In the genomic region with DNA sequence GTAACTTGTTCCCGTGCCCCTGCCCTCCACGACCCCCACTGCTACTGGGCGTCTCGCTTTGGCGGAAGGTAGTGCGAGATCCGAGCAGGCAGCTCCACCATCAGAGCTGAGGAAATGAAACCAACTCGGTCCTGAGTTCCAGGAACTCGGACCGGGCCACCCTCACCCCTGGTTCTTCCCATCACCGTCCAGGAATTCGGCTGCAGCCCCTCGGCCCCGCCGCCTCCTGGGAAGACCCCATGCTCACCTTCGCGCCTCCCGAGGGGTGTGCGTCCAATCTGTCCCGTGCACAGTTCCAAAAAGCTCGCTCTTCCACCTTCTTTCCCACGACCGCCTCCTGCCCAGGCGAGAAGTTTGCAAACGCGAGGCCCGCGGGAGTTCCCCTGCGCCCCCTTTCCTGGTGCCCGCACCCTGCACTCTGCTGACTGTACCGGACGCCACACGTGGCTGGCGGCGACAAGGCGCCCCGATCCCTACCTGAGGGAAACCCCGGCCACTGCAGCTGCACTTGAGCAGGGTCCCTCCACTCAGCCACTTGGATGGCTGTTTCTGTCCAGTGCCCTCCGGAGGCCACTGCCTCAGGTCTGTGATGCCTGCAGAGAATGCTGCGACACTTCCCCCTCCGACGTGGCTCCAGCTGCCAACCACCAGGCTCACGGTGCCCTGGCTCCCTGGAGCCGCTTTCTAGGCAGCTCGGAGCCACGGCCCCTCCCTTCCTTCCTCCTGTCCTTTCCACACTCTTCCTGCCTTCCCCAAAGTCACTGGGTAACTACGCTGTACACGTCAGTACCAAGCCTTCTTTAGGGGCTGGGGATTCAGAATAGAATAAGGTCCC, we compare ENCODE assay signal across 8 cellular contexts. TPM values are rescaled to one million over a fixed set of nuclear protein-coding genes. Genes with fewer than 3 reads are reported as not detected.
DNase-seq lines count a peak whose midpoint lies in the region; ATAC-seq and TF ChIP-seq lines count a peak whose summit lies in the region.

A gene (minus strand): TSS at position 657 of the 835 bp plus-strand sequence. CDS start 5,105 bp downstream, outside the sequence.

- WGBS in trophoblast cell (ENCODE audit: extremely low coverage, insufficient coverage, insufficient read length): no CpG with 5 or more reads among the region's 48 CpGs

- no peak within 1 kb of the TSS for H2BK120ac ChIP-seq in trophoblast cell (ENCODE audit: insufficient read depth, low read length, poor library complexity)

- peaks cover 50% of the 10 kb centered on the region for H3K4me1 Mint-ChIP-seq in activated T-helper 2 cell treated with anti-CD3 and anti-CD28 coated beads, Interferon-gamma antibody, Interleukin-2, Interleukin-4, amounts not matched to agents 10 μg/mL and 5 μg/mL and 100 μg/mL, durations not matched to agents 14 hours and 24 hours and 36 hours (ENCODE audit: low read depth)

- ATAC-seq in GM18508 (IDR thresholded peaks at IDR 0.05; ENCODE audit: insufficient read depth, unreplicated experiment) (peak; percentile 21), HG03097 (IDR thresholded peaks at IDR 0.05; ENCODE audit: low FRiP score, unreplicated experiment) (peak; percentile 51), upper lobe of right lung (peak; percentile 84)

- H3K9ac ChIP-seq in trophoblast cell (ENCODE audit: low read length): no peak within 1 kb of the TSS

- no peak within 1 kb of the TSS for H4K8ac ChIP-seq in trophoblast cell (ENCODE audit: low read depth, low read length)

- H3K27me3 ChIP-seq in Peyer's patch (no peaks in the 10 kb centered on the region), trophoblast cell (ENCODE audit: insufficient read depth, low read length) (no peaks in the 10 kb centered on the region), upper lobe of right lung (no peaks in the 10 kb centered on the region)

- no peaks in the 10 kb centered on the region for H3K79me2 ChIP-seq in trophoblast cell (ENCODE audit: control insufficient read depth, insufficient read depth, low read length, poor library complexity)

- H2BK5ac ChIP-seq in trophoblast cell (ENCODE audit: low read depth, low read length, poor library complexity): no peak within 1 kb of the TSS

- no peaks in the 10 kb centered on the region for H3K79me1 ChIP-seq in trophoblast cell (ENCODE audit: low read length)

- no peak within 1 kb of the TSS for H4K91ac ChIP-seq in trophoblast cell (ENCODE audit: low read depth, low read length)

- no peak within 1 kb of the TSS for H2AFZ ChIP-seq in trophoblast cell (ENCODE audit: insufficient read depth, low read length, poor library complexity)

- no peaks in the 10 kb centered on the region for H3K27me3 Mint-ChIP-seq in activated T-helper 2 cell treated with anti-CD3 and anti-CD28 coated beads, Interferon-gamma antibody, Interleukin-2, Interleukin-4, amounts not matched to agents 10 μg/mL and 5 μg/mL and 100 μg/mL, durations not matched to agents 14 hours and 24 hours and 36 hours (ENCODE audit: low read depth)

- H3K9me3 Mint-ChIP-seq in activated T-helper 2 cell treated with anti-CD3 and anti-CD28 coated beads, Interferon-gamma antibody, Interleukin-2, Interleukin-4, amounts not matched to agents 10 μg/mL and 5 μg/mL and 100 μg/mL, durations not matched to agents 14 hours and 24 hours and 36 hours: no peaks in the 10 kb centered on the region

- no peak within 1 kb of the TSS for H4K12ac ChIP-seq in trophoblast cell (ENCODE audit: low read depth, low read length)

- H3K14ac ChIP-seq in trophoblast cell (ENCODE audit: low read length): no peak within 1 kb of the TSS

- no peak within 1 kb of the TSS for H3K4ac ChIP-seq in trophoblast cell (ENCODE audit: low read depth, low read length)

- H3K36me3 Mint-ChIP-seq in activated T-helper 2 cell treated with anti-CD3 and anti-CD28 coated beads, Interferon-gamma antibody, Interleukin-2, Interleukin-4, amounts not matched to agents 10 μg/mL and 5 μg/mL and 100 μg/mL, durations not matched to agents 14 hours and 24 hours and 36 hours (ENCODE audit: low read depth): peaks cover 21% of the 10 kb centered on the region

- intact Hi-C loops in activated T-helper 2 cell treated with anti-CD3 and anti-CD28 coated beads, Interferon-gamma antibody, Interleukin-2, Interleukin-4, amounts not matched to agents 10 μg/mL and 5 μg/mL and 100 μg/mL, durations not matched to agents 14 hours and 24 hours and 36 hours (cut with micrococcal nuclease): loop anchor here (1.0 to 10.0 kb wide), 6 partner anchors 33 to 734 kb away; a partner anchor contains a TSS
- intact Hi-C loops in upper lobe of right lung (cut with DNase I): loop anchor here (10.0 kb wide), 1 partner anchor 164 kb away; no protein-coding TSS in a partner anchor

- DNase-seq in 8988T (peak; percentile 56), Peyer's patch (peak; percentile 68 to 80 (median 75)), foreskin melanocyte (peak; percentile 29), trophoblast cell (peak; percentile 36 to 50), upper lobe of right lung (peak; percentile 83)
- peak; percentile 37 for DNase-seq in activated T-helper 2 cell treated with anti-CD3 and anti-CD28 coated beads, Interferon-gamma antibody, Interleukin-2, Interleukin-4, amounts not matched to agents 10 μg/mL and 5 μg/mL and 100 μg/mL, durations not matched to agents 14 hours and 24 hours and 36 hours (ENCODE audit: low spot score)

- H3K9me3 ChIP-seq in Peyer's patch (no peaks in the 10 kb centered on the region), trophoblast cell (ENCODE audit: insufficient read depth, low read depth, low read length) (no peaks in the 10 kb centered on the region), upper lobe of right lung (no peaks in the 10 kb centered on the region)

- H2AK5ac ChIP-seq in trophoblast cell (ENCODE audit: low read length): no peak within 1 kb of the TSS

- H3K27ac Mint-ChIP-seq in activated T-helper 2 cell treated with anti-CD3 and anti-CD28 coated beads, Interferon-gamma antibody, Interleukin-2, Interleukin-4, amounts not matched to agents 10 μg/mL and 5 μg/mL and 100 μg/mL, durations not matched to agents 14 hours and 24 hours and 36 hours: peak within 1 kb of the TSS; percentile 91

- H3K18ac ChIP-seq in trophoblast cell (ENCODE audit: low read length): no peak within 1 kb of the TSS

- H3K4me1 ChIP-seq in Peyer's patch: peaks cover 0 to 32% (median 5%) of the 10 kb centered on the region in 4 donors
- H3K4me1 ChIP-seq in trophoblast cell (ENCODE audit: control insufficient read depth in 1 of 2, insufficient read depth in 2 of 2, low read length in 2 of 2): no peaks in the 10 kb centered on the region
- peaks cover 13% of the 10 kb centered on the region for H3K4me1 ChIP-seq in upper lobe of right lung

- H2BK12ac ChIP-seq in trophoblast cell (ENCODE audit: low read length): no peak within 1 kb of the TSS

- H3K36me3 ChIP-seq in Peyer's patch (no peaks in the 10 kb centered on the region), trophoblast cell (ENCODE audit: control insufficient read depth in 1 of 2, insufficient read depth in 2 of 2, low read length in 2 of 2) (no peaks in the 10 kb centered on the region), upper lobe of right lung (peaks cover 1% of the 10 kb centered on the region)

- peak; percentile 40 to 42 for TF ChIP-seq POLR2A in Peyer's patch (IDR thresholded peaks at IDR 0.05)

- TF ChIP-seq CTCF in Peyer's patch (IDR thresholded peaks at IDR 0.05) (peak in 3 of 6 experiments; percentile 9 to 23 (median 11)), upper lobe of right lung (IDR thresholded peaks at IDR 0.05) (peak; percentile 13)

- peak within 1 kb of the TSS; percentile 75 to 86 (median 82) for H3K4me3 ChIP-seq in Peyer's patch
- peak within 1 kb of the TSS; percentile 16 for H3K4me3 ChIP-seq in trophoblast cell (ENCODE audit: low read depth, low read length)
- peak within 1 kb of the TSS; percentile 70 for H3K4me3 ChIP-seq in upper lobe of right lung

- H3K27ac ChIP-seq in Peyer's patch (peak within 1 kb of the TSS; percentile 77 to 94 (median 87)), trophoblast cell (ENCODE audit: low read depth, low read length) (no peak within 1 kb of the TSS), upper lobe of right lung (peak within 1 kb of the TSS; percentile 90)

- peak within 1 kb of the TSS; percentile 48 for H3K4me2 ChIP-seq in trophoblast cell (ENCODE audit: low read length)

- H3K23ac ChIP-seq in trophoblast cell (ENCODE audit: low read length): no peak within 1 kb of the TSS

- peak within 1 kb of the TSS; percentile 91 for H3K4me3 Mint-ChIP-seq in activated T-helper 2 cell treated with anti-CD3 and anti-CD28 coated beads, Interferon-gamma antibody, Interleukin-2, Interleukin-4, amounts not matched to agents 10 μg/mL and 5 μg/mL and 100 μg/mL, durations not matched to agents 14 hours and 24 hours and 36 hours (ENCODE audit: low read depth)

RNA-seq across cellular contexts. Expression of the gene that starts here (rescaled TPM):
- total RNA-seq in Peyer's patch (10 to 100 TPM; 13.7 to 78.4 (median 22.5) TPM), upper lobe of right lung (28.6 TPM)
- 21.6 and 25.6 TPM in 2 replicates for total RNA-seq in activated T-helper 2 cell treated with anti-CD3 and anti-CD28 coated beads, Interferon-gamma antibody, Interleukin-2, Interleukin-4, amounts not matched to agents 10 μg/mL and 5 μg/mL and 100 μg/mL, durations not matched to agents 14 hours and 24 hours and 36 hours
- 0.05 and 0.06 TPM in 2 replicates for polyA plus RNA-seq in trophoblast cell (2013)

Comparison
In these comparisons a context has a peak if more than half of its experiments do, and no peak if none do; other contexts are left out.
1. DNase-seq: peak in every context shown above with its lines; median percentile 83 in upper lobe of right lung; 75 in Peyer's patch; 56 in 8988T; 43 in trophoblast cell; 37 in activated T-helper 2 cell treated with anti-CD3 and anti-CD28 coated beads, Interferon-gamma antibody, Interleukin-2, Interleukin-4, amounts not matched to agents 10 μg/mL and 5 μg/mL and 100 μg/mL, durations not matched to agents 14 hours and 24 hours and 36 hours; 29 in foreskin melanocyte.
2. ATAC-seq: peak in every context shown above with its lines; median percentile 84 in upper lobe of right lung; 51 in HG03097; 21 in GM18508.
3. H3K4me3 ChIP-seq: peak in every context shown above with its lines; median percentile 82 in Peyer's patch; 70 in upper lobe of right lung; 16 in trophoblast cell.